Comparison of ENCODE assay signal across 8 cellular contexts in the genomic region with DNA sequence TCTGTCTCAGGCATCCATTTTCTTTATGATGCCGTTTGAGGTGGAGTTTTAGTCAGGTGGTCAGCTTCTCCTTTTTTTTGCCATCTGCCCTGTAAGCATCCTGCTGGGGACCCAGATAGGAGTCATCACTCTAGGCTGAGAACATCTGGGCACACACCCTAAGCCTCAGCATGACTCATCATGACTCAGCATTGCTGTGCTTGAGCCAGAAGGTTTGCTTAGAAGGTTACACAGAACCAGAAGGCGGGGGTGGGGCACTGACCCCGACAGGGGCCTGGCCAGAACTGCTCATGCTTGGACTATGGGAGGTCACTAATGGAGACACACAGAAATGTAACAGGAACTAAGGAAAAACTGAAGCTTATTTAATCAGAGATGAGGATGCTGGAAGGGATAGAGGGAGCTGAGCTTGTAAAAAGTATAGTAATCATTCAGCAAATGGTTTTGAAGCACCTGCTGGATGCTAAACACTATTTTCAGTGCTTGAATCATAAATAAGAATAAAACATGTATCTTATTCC. TPM values are rescaled to one million over a fixed set of nuclear protein-coding genes. Genes with fewer than 3 reads are reported as not detected.
DNase-seq lines count a peak whose midpoint lies in the region; ATAC-seq, FAIRE-seq and TF ChIP-seq lines count a peak whose summit lies in the region.

No MANE protein-coding gene starts in this region.

- no peaks in the 10 kb centered on the region for H3K27me3 ChIP-seq in aorta (ENCODE audit: control insufficient read depth in 1 of 2, insufficient read depth in 2 of 2, low read length in 1 of 2)

- intact Hi-C loops in activated T-helper 1 cell treated with anti-CD3 and anti-CD28 coated beads, Interleukin-12 subunit alpha, Interleukin-12 subunit beta, Interleukin-2, Interleukin-4 antibody, amounts not matched to agents 30 ng/mL and 10 ng/mL and 1 ng/mL, durations not matched to agents 14 hours and 24 hours and 36 hours (cut with micrococcal nuclease): no loop called here
- intact Hi-C loops in aorta (cut with DNase I): no loop called here

- no peaks in the 10 kb centered on the region for H3K9me3 ChIP-seq in aorta (ENCODE audit: control insufficient read depth, low read length)

- FAIRE-seq in GM12891 (lab: Jason Lieb, UNC): peak; percentile 80

- H3K4me1 ChIP-seq in aorta (ENCODE audit: control insufficient read depth in 1 of 2, insufficient read depth in 2 of 2, low read length in 2 of 2): no peaks in the 10 kb centered on the region

- no peak for TF ChIP-seq POLR2A in GM12891 (IDR thresholded peaks at IDR 0.05; ENCODE audit: low read depth, low read length)

- peak overlapping the region; percentile 72 for H3K27ac Mint-ChIP-seq in activated T-helper 1 cell treated with anti-CD3 and anti-CD28 coated beads, Interleukin-12 subunit alpha, Interleukin-12 subunit beta, Interleukin-2, Interleukin-4 antibody, amounts not matched to agents 30 ng/mL and 10 ng/mL and 1 ng/mL, durations not matched to agents 14 hours and 24 hours and 36 hours

- no peak for TF ChIP-seq CTCF in LNCaP clone FGC (IDR thresholded peaks at IDR 0.05; ENCODE audit: control insufficient read depth, extremely low read depth, insufficient read depth)

- H3K4me1 Mint-ChIP-seq in activated T-helper 1 cell treated with anti-CD3 and anti-CD28 coated beads, Interleukin-12 subunit alpha, Interleukin-12 subunit beta, Interleukin-2, Interleukin-4 antibody, amounts not matched to agents 30 ng/mL and 10 ng/mL and 1 ng/mL, durations not matched to agents 14 hours and 24 hours and 36 hours (ENCODE audit: low read depth): peaks cover 6% of the 10 kb centered on the region

- H3K4me3 ChIP-seq in LNCaP clone FGC (ENCODE audit: low read depth, low read length) (no peak overlapping the region), aorta (ENCODE audit: low read length in 2 of 2) (no peak overlapping the region)

- CTCF ChIA-PET in HEK293T (lab: Yijun Ruan, JAX): no interaction called here

- H3K27me3 Mint-ChIP-seq in activated T-helper 1 cell treated with anti-CD3 and anti-CD28 coated beads, Interleukin-12 subunit alpha, Interleukin-12 subunit beta, Interleukin-2, Interleukin-4 antibody, amounts not matched to agents 30 ng/mL and 10 ng/mL and 1 ng/mL, durations not matched to agents 14 hours and 24 hours and 36 hours (ENCODE audit: insufficient read depth): peaks cover 2% of the 10 kb centered on the region

- DNase-seq in AG08395 (ENCODE audit: low spot score) (peak; percentile 98), GM12891 (ENCODE audit: insufficient read length, low spot score) (peak; percentile 16), HEK293T (ENCODE audit: extremely low spot score) (peak; percentile 13), LNCaP clone FGC (ENCODE audit: low read depth) (peak; percentile 22), inferior parietal cortex (ENCODE audit: extremely low spot score) (peak; percentile 76), aorta (peak; percentile 80 to 86), HuH-7.5 (ENCODE audit: low spot score) (no peak)
- peak; percentile 12 for DNase-seq in activated T-helper 1 cell treated with anti-CD3 and anti-CD28 coated beads, Interleukin-12 subunit alpha, Interleukin-12 subunit beta, Interleukin-2, Interleukin-4 antibody, amounts not matched to agents 30 ng/mL and 10 ng/mL and 1 ng/mL, durations not matched to agents 14 hours and 24 hours and 36 hours (ENCODE audit: low spot score)

- POLR2A ChIA-PET in HEK293T (lab: Yijun Ruan, JAX): no interaction called here

- H3K36me3 Mint-ChIP-seq in activated T-helper 1 cell treated with anti-CD3 and anti-CD28 coated beads, Interleukin-12 subunit alpha, Interleukin-12 subunit beta, Interleukin-2, Interleukin-4 antibody, amounts not matched to agents 30 ng/mL and 10 ng/mL and 1 ng/mL, durations not matched to agents 14 hours and 24 hours and 36 hours (ENCODE audit: low read depth): no peaks in the 10 kb centered on the region

- no peaks in the 10 kb centered on the region for H3K36me3 ChIP-seq in aorta (ENCODE audit: control insufficient read depth in 1 of 2, insufficient read depth in 2 of 2, low read length in 1 of 2)

- WGBS in aorta, 2 donors: 53 to 55% methylated on average over 3 of the region's 3 CpGs

- ATAC-seq in aorta (ENCODE audit: low FRiP score): peak; percentile 73

- H3K4me3 Mint-ChIP-seq in activated T-helper 1 cell treated with anti-CD3 and anti-CD28 coated beads, Interleukin-12 subunit alpha, Interleukin-12 subunit beta, Interleukin-2, Interleukin-4 antibody, amounts not matched to agents 30 ng/mL and 10 ng/mL and 1 ng/mL, durations not matched to agents 14 hours and 24 hours and 36 hours: no peak overlapping the region

- no peak overlapping the region for H3K27ac ChIP-seq in aorta (ENCODE audit: low read depth in 1 of 2, low read length in 2 of 2)

- H3K9me3 Mint-ChIP-seq in activated T-helper 1 cell treated with anti-CD3 and anti-CD28 coated beads, Interleukin-12 subunit alpha, Interleukin-12 subunit beta, Interleukin-2, Interleukin-4 antibody, amounts not matched to agents 30 ng/mL and 10 ng/mL and 1 ng/mL, durations not matched to agents 14 hours and 24 hours and 36 hours: no peaks in the 10 kb centered on the region

TF ChIP-seq in GM12891, 5 proteins besides CTCF, POLR2A, EP300 and RAD21:
- no peak for TF ChIP-seq POLR2AphosphoS5 (IDR thresholded peaks at IDR 0.05; ENCODE audit: low read depth, low read length)
- TF ChIP-seq TAF1 (IDR thresholded peaks at IDR 0.05; ENCODE audit: low read depth, low read length): no peak
- TF ChIP-seq PAX5 (IDR thresholded peaks at IDR 0.05; ENCODE audit: insufficient read depth, low read length, severe bottlenecking): no peak
- TF ChIP-seq POU2F2 (IDR thresholded peaks at IDR 0.05; ENCODE audit: low read depth, low read length): no peak
- no peak for TF ChIP-seq SPI1 (IDR thresholded peaks at IDR 0.05; ENCODE audit: low read depth, low read length)

TF ChIP-seq in HEK293T, 16 proteins besides CTCF, POLR2A, EP300 and RAD21:
- TF ChIP-seq NFRKB (IDR thresholded peaks at IDR 0.05): no peak
- no peak for TF ChIP-seq BHLHE40 (IDR thresholded peaks at IDR 0.05; ENCODE audit: borderline replicate concordance)
- TF ChIP-seq ELF4 (IDR thresholded peaks at IDR 0.05): no peak
- TF ChIP-seq L3MBTL2 (conservative IDR thresholded peaks at IDR 0.05): no peak
- TF ChIP-seq CTBP1 (IDR thresholded peaks at IDR 0.05; ENCODE audit: borderline replicate concordance): no peak
- no peak for TF ChIP-seq FOXM1 (IDR thresholded peaks at IDR 0.05; ENCODE audit: borderline replicate concordance)
- no peak for TF ChIP-seq ZNF384 (IDR thresholded peaks at IDR 0.05)
- TF ChIP-seq SP1 (IDR thresholded peaks at IDR 0.05): no peak
- no peak for TF ChIP-seq HDGF (IDR thresholded peaks at IDR 0.05; ENCODE audit: borderline replicate concordance)

RNA-seq across cellular contexts. Expression of a gene that starts 10.9 kb away (rescaled TPM):
- not detected for polyA plus RNA-seq in GM12891 (2012; ENCODE audit: low read depth, missing spikeins)
- not detected in 2 replicates for total RNA-seq in activated T-helper 1 cell treated with anti-CD3 and anti-CD28 coated beads, Interleukin-12 subunit alpha, Interleukin-12 subunit beta, Interleukin-2, Interleukin-4 antibody, amounts not matched to agents 30 ng/mL and 10 ng/mL and 1 ng/mL, durations not matched to agents 14 hours and 24 hours and 36 hours
- not detected for total RNA-seq in aorta
- polyA plus RNA-seq in aorta: not detected

RNA-seq across cellular contexts. Expression of a gene that starts 21.1 kb away (rescaled TPM):
- polyA plus RNA-seq in GM12891 (2012; ENCODE audit: low read depth, missing spikeins): not detected
- not detected in 2 replicates for total RNA-seq in activated T-helper 1 cell treated with anti-CD3 and anti-CD28 coated beads, Interleukin-12 subunit alpha, Interleukin-12 subunit beta, Interleukin-2, Interleukin-4 antibody, amounts not matched to agents 30 ng/mL and 10 ng/mL and 1 ng/mL, durations not matched to agents 14 hours and 24 hours and 36 hours
- total RNA-seq in aorta: not detected
- polyA plus RNA-seq in aorta: not detected

RNA-seq across cellular contexts. Expression of a gene that starts 26.1 kb away (rescaled TPM):
- polyA plus RNA-seq in GM12891 (2012; ENCODE audit: low read depth, missing spikeins): not detected
- not detected in 2 replicates for total RNA-seq in activated T-helper 1 cell treated with anti-CD3 and anti-CD28 coated beads, Interleukin-12 subunit alpha, Interleukin-12 subunit beta, Interleukin-2, Interleukin-4 antibody, amounts not matched to agents 30 ng/mL and 10 ng/mL and 1 ng/mL, durations not matched to agents 14 hours and 24 hours and 36 hours
- total RNA-seq in aorta: under 1 TPM in 1 of 2 donors, not detected in 1; 0.78 TPM
- under 1 TPM in 1 of 2 donors, not detected in 1; 0.23 TPM for polyA plus RNA-seq in aorta

RNA-seq across cellular contexts. Expression of a gene that starts 31.0 kb away (rescaled TPM):
- not detected for polyA plus RNA-seq in GM12891 (2012; ENCODE audit: low read depth, missing spikeins)
- not detected in 2 replicates for total RNA-seq in activated T-helper 1 cell treated with anti-CD3 and anti-CD28 coated beads, Interleukin-12 subunit alpha, Interleukin-12 subunit beta, Interleukin-2, Interleukin-4 antibody, amounts not matched to agents 30 ng/mL and 10 ng/mL and 1 ng/mL, durations not matched to agents 14 hours and 24 hours and 36 hours
- not detected for total RNA-seq in aorta
- not detected for polyA plus RNA-seq in aorta

RNA-seq across cellular contexts. Expression of a gene that starts 43.5 kb away (rescaled TPM):
- polyA plus RNA-seq in GM12891 (2012; ENCODE audit: low read depth, missing spikeins): not detected
- total RNA-seq in activated T-helper 1 cell treated with anti-CD3 and anti-CD28 coated beads, Interleukin-12 subunit alpha, Interleukin-12 subunit beta, Interleukin-2, Interleukin-4 antibody, amounts not matched to agents 30 ng/mL and 10 ng/mL and 1 ng/mL, durations not matched to agents 14 hours and 24 hours and 36 hours: not detected in 2 replicates
- total RNA-seq in aorta: not detected
- not detected for polyA plus RNA-seq in aorta
